Comparison of ENCODE assay signal across 9 cellular contexts in genomic region chr11:811446-812245, GRCh38. TPM values are rescaled to one million over a fixed set of nuclear protein-coding genes. Genes with fewer than 3 reads are reported as not detected.
DNase-seq lines count a peak whose midpoint lies in the region; ATAC-seq and TF ChIP-seq lines count a peak whose summit lies in the region.
"Had no signal": no experiment of that assay in that cellular context is flagged by ENCODE, and none has a peak within 500 bp of the region (broad histone marks: within the 10 kb centered on the region; RNA-seq: fewer than 3 reads in every experiment).

No MANE protein-coding gene starts in this region.

- peak overlapping the region; percentile 89 for H3K4me3 ChIP-seq in Loucy (ENCODE audit: low read length, poor library complexity, severe bottlenecking)
- H3K4me3 ChIP-seq in naive thymus-derived CD4-positive, alpha-beta T cell (ENCODE audit: low read length): peak overlapping the region; percentile 96

- H3K27me3 Mint-ChIP-seq in central memory CD8-positive, alpha-beta T cell: no peaks in the 10 kb centered on the region
- H3K27me3 Mint-ChIP-seq in naive thymus-derived CD4-positive, alpha-beta T cell: no peaks in the 10 kb centered on the region

- H3K9ac ChIP-seq in Loucy (ENCODE audit: low read depth, low read length, poor library complexity, severe bottlenecking): peak overlapping the region; percentile 93

- peaks cover 35% of the 10 kb centered on the region for H3K4me1 Mint-ChIP-seq in central memory CD8-positive, alpha-beta T cell
- peaks cover 8 to 44% (median 31%) of the 10 kb centered on the region in 7 donors for H3K4me1 Mint-ChIP-seq in naive thymus-derived CD4-positive, alpha-beta T cell

- intact Hi-C loops in naive thymus-derived CD4-positive, alpha-beta T cell (cut with micrococcal nuclease): no loop called here

- H3K79me2 ChIP-seq in Loucy (ENCODE audit: insufficient read depth, low read length): peaks cover 55% of the 10 kb centered on the region

- no peaks in the 10 kb centered on the region for H3K9me3 Mint-ChIP-seq in central memory CD8-positive, alpha-beta T cell
- peaks cover 0 to 3% (median 0%) of the 10 kb centered on the region in 11 donors for H3K9me3 Mint-ChIP-seq in naive thymus-derived CD4-positive, alpha-beta T cell

- POLR2A ChIA-PET in naive thymus-derived CD4-positive, alpha-beta T cell (lab: Charles Lee): interaction anchor here (0.7 to 2.2 kb wide), 4 partner anchors 8 to 238 kb away, joined by 4 to 28 read pairs (median 4); no protein-coding TSS in a partner anchor

- H3K9me2 ChIP-seq in Loucy (replicated peaks; ENCODE audit: low read depth, low read length): no peaks in the 10 kb centered on the region

- H2AFZ ChIP-seq in Loucy (ENCODE audit: low read length): no peak overlapping the region

- peak; percentile 39 for TF ChIP-seq CTCF in Loucy (conservative IDR thresholded peaks at IDR 0.05; ENCODE audit: low read length)

- H3K36me3 ChIP-seq in Loucy (ENCODE audit: insufficient read depth, low read length): peaks cover 20% of the 10 kb centered on the region; the same call in 1 of the 2 replicates
- H3K36me3 ChIP-seq in naive thymus-derived CD4-positive, alpha-beta T cell (ENCODE audit: control insufficient read depth in 2 of 3, insufficient read depth in 3 of 3, low read length in 3 of 3): peaks cover 10 to 33% (median 12%) of the 10 kb centered on the region in 3 experiments

- H4K20me1 ChIP-seq in Loucy (ENCODE audit: insufficient read depth, low read length, poor library complexity, severe bottlenecking): peaks cover 30% of the 10 kb centered on the region

- peak overlapping the region; percentile 84 for H3K4me2 ChIP-seq in Loucy (ENCODE audit: low read depth, low read length, poor library complexity, severe bottlenecking)

- peaks cover 24% of the 10 kb centered on the region for H3K4me1 ChIP-seq in Loucy (ENCODE audit: insufficient read depth, low read length, poor library complexity, severe bottlenecking)
- peaks cover 22 to 25% of the 10 kb centered on the region in 2 donors for H3K4me1 ChIP-seq in naive thymus-derived CD4-positive, alpha-beta T cell (ENCODE audit: control insufficient read depth in 2 of 2, insufficient read depth in 2 of 2, low read length in 2 of 2)

- no peaks in the 10 kb centered on the region for H3K9me3 ChIP-seq in Loucy (ENCODE audit: insufficient read depth, low read depth, low read length)
- no peaks in the 10 kb centered on the region for H3K9me3 ChIP-seq in naive thymus-derived CD4-positive, alpha-beta T cell (ENCODE audit: control insufficient read depth in 2 of 3, low read length in 3 of 3)

- CTCF ChIA-PET in naive thymus-derived CD4-positive, alpha-beta T cell (lab: Charles Lee): interaction anchor here (1.3 kb wide), 1 partner anchor 8 kb away, joined by 3 read pairs; no protein-coding TSS in a partner anchor

- peaks cover 5% of the 10 kb centered on the region for H3K27me3 ChIP-seq in Loucy (ENCODE audit: insufficient read depth, low read length, poor library complexity, severe bottlenecking)
- no peaks in the 10 kb centered on the region for H3K27me3 ChIP-seq in naive thymus-derived CD4-positive, alpha-beta T cell (ENCODE audit: control insufficient read depth in 2 of 2, insufficient read depth in 2 of 2, low read length in 2 of 2)

- H3K36me3 Mint-ChIP-seq in central memory CD8-positive, alpha-beta T cell (ENCODE audit: insufficient read depth): peaks cover 51% of the 10 kb centered on the region
- peaks cover 0 to 16% (median 0%) of the 10 kb centered on the region in 5 donors for H3K36me3 Mint-ChIP-seq in naive thymus-derived CD4-positive, alpha-beta T cell

- H3K4me3 Mint-ChIP-seq in central memory CD8-positive, alpha-beta T cell: peak overlapping the region; percentile 89
- peak overlapping the region; percentile 79 to 96 (median 90) for H3K4me3 Mint-ChIP-seq in naive thymus-derived CD4-positive, alpha-beta T cell

- peak overlapping the region; percentile 95 for H3K27ac Mint-ChIP-seq in central memory CD8-positive, alpha-beta T cell (ENCODE audit: low read depth)
- H3K27ac Mint-ChIP-seq in naive thymus-derived CD4-positive, alpha-beta T cell: peak overlapping the region; percentile 74 to 99 (median 87)

- DNase-seq in EH (ENCODE audit: low read depth): peak; percentile 42
- DNase-seq in central memory CD8-positive, alpha-beta T cell (ENCODE audit: low spot score in 2 of 2): no peak
- DNase-seq in naive thymus-derived CD4-positive, alpha-beta T cell: no peak
- no peak for DNase-seq in left lobe of liver (ENCODE audit: low spot score)
- DNase-seq in stimulated activated naive CD4-positive, alpha-beta T cell (lab: John Stamatoyannopoulos, UW): no peak
- DNase-seq: NCI-H2171 had no signal

- peak overlapping the region; percentile 96 for H3K27ac ChIP-seq in naive thymus-derived CD4-positive, alpha-beta T cell (ENCODE audit: low read depth, low read length)

- no peaks in the 10 kb centered on the region for H3F3A ChIP-seq in Loucy (ENCODE audit: low read depth)

- ATAC-seq in central memory CD8-positive, alpha-beta T cell (replicated peaks; ENCODE audit: extremely low read depth, poor library complexity, severe bottlenecking): no peak
- no peak for ATAC-seq in naive thymus-derived CD4-positive, alpha-beta T cell
- no peak for ATAC-seq in left lobe of liver
- no peak for ATAC-seq in GM18870 (IDR thresholded peaks at IDR 0.05; ENCODE audit: unreplicated experiment)
- no peak for ATAC-seq in HG02678 (IDR thresholded peaks at IDR 0.05; ENCODE audit: unreplicated experiment)

RNA-seq across cellular contexts. Expression of gene RPLP2, which starts 1.9 kb away (rescaled TPM):
- 1,000 to 10,000 TPM; 2,266 to 5,944 (median 5,497) TPM for total RNA-seq in naive thymus-derived CD4-positive, alpha-beta T cell
- polyA plus RNA-seq in naive thymus-derived CD4-positive, alpha-beta T cell: 1,000 to 10,000 TPM; 3,734 to 4,844 TPM
- total RNA-seq in left lobe of liver: 511 TPM

RNA-seq across cellular contexts. Expression of gene PIDD1, which starts 6.6 kb away (rescaled TPM):
- total RNA-seq in naive thymus-derived CD4-positive, alpha-beta T cell: 10 to 100 TPM; 30.0 to 38.7 (median 34.1) TPM
- 1 to 10 TPM; 4.7 to 8.3 TPM for polyA plus RNA-seq in naive thymus-derived CD4-positive, alpha-beta T cell
- total RNA-seq in left lobe of liver: 14.9 TPM

RNA-seq across cellular contexts. Expression of gene PNPLA2, which starts 7.1 kb away (rescaled TPM):
- 100 to 1,000 TPM in 4 of 5 experiments, 10 to 100 TPM in 1; 60.1 to 237 (median 205) TPM for total RNA-seq in naive thymus-derived CD4-positive, alpha-beta T cell
- polyA plus RNA-seq in naive thymus-derived CD4-positive, alpha-beta T cell: 10 to 100 TPM; 26.0 to 40.4 TPM
- total RNA-seq in left lobe of liver: 107 TPM

RNA-seq across cellular contexts. Expression of gene SLC25A22, which starts 13.6 kb away (rescaled TPM):
- total RNA-seq in naive thymus-derived CD4-positive, alpha-beta T cell: 10 to 100 TPM; 17.4 to 58.4 (median 21.3) TPM
- polyA plus RNA-seq in naive thymus-derived CD4-positive, alpha-beta T cell: 10 to 100 TPM in 1 of 2 donors, 1 to 10 TPM in 1; 6.4 to 11.1 TPM
- total RNA-seq in left lobe of liver: 51.4 TPM

RNA-seq across cellular contexts. Expression of gene CRACR2B, which starts 16.1 kb away (rescaled TPM):
- total RNA-seq in naive thymus-derived CD4-positive, alpha-beta T cell: 1 to 10 TPM in 3 of 5 experiments, under 1 TPM in 1, not detected in 1; 0.62 to 3.9 (median 2.0) TPM
- polyA plus RNA-seq in naive thymus-derived CD4-positive, alpha-beta T cell: not detected
- total RNA-seq in left lobe of liver: 3.5 TPM
